Comparison of ENCODE assay signal across 1 cellular context in the genomic region with DNA sequence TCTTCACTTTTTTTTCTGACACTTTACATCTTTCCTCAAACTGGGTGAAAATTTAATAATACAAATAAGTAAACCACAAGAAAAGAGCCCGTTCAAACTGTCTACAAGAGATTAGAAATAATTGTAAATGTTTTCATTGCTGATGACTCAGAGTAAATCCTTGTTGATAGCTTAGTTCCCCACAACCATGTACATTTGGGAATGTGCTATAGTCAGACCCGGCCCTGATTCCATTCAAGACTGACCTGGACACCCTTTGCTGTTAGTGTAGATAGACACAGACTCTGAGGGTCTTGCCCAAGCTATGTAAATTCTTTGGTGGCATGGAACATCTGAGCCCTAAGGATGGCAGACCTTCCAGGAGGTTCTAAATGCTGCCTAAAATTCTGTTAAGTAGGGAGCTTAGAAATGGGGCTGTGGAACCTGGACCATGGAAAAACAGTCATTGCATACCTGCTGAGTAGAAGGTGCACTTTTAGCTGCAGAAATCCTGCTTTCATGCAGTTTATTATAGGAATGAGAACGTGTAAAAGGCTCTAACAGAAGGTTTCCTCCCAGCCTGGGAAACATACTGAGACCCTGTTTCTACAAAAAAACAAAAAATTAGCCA.
TF ChIP-seq lines count a peak whose summit lies in the region.

No MANE protein-coding gene starts in this region.

TF ChIP-seq in GM12878, 131 proteins besides CTCF, POLR2A, EP300 and RAD21:
- TF ChIP-seq WRNIP1 (IDR thresholded peaks at IDR 0.05; ENCODE audit: borderline replicate concordance, low read depth, low read length) (peak; percentile 69; the same call in 1 of the 2 replicates), LARP7 (IDR thresholded peaks at IDR 0.05) (no peak)
TF ChIP-seq in GM12878: peak in this region for 1.
